ENCODE assay signal across 31 cellular contexts in genomic region chr4:3338321-3338838, GRCh38.
"Had no signal": no experiment of that assay in that cellular context is flagged by ENCODE, and none has a peak within 500 bp of the region (broad histone marks: within the 10 kb centered on the region; RNA-seq: fewer than 3 reads in every experiment).

No MANE protein-coding gene starts in this region.

- H3K9ac ChIP-seq: neural progenitor cell had no signal

- H3K4me2 ChIP-seq: hepatocyte, neural progenitor cell had no signal

- DNase-seq: activated CD4-positive, alpha-beta memory T cell treated with anti-CD3 and anti-CD28 coated beads, Interleukin-2, amount 10 ng/mL, durations not matched to agents 7 days and 5 days; activated CD4-positive, alpha-beta T cell treated with anti-CD3 and anti-CD28 coated beads for 48 hours; activated effector memory CD4-positive, alpha-beta T cell treated with anti-CD3 and anti-CD28 coated beads, Interleukin-2, amount 50 U/mL, for 16 hours; activated naive CD4-positive, alpha-beta T cell treated with anti-CD3 and anti-CD28 coated beads for 36 hours; activated naive CD8-positive, alpha-beta T cell treated with anti-CD3 and anti-CD28 coated beads for 36 hours; aorta; body of pancreas; colonic mucosa; effector CD8-positive, alpha-beta T cell; gastrocnemius medialis; glutamatergic neuron; left cardiac atrium; mammary epithelial cell; naive thymus-derived CD4-positive, alpha-beta T cell; right lobe of liver; stimulated activated CD4-positive, alpha-beta T cell treated with anti-CD3 and anti-CD28 coated beads, Interleukin-4, amount 100 ng/mL, for 24 hours; T-helper 1 cell; T-helper 9 cell; upper lobe of left lung; WERI-Rb-1 had no signal

- H3K36me3 Mint-ChIP-seq: activated naive CD8-positive, alpha-beta T cell treated with anti-CD3 and anti-CD28 coated beads for 36 hours; stimulated activated effector memory CD8-positive, alpha-beta T cell treated with anti-CD3 and anti-CD28 coated beads, Interleukin-12 subunit alpha, Interleukin-12 subunit beta, amount 100 ng/mL, for 72 hours had no signal

- ATAC-seq: activated CD4-positive, CD25-positive, alpha-beta regulatory T cell treated with anti-CD3 and anti-CD28 coated beads, Interleukin-2, amount 50 U/mL, for 24 hours; body of pancreas; gastrocnemius medialis; left cardiac atrium; naive thymus-derived CD4-positive, alpha-beta T cell; right lobe of liver; stimulated activated effector memory CD8-positive, alpha-beta T cell treated with anti-CD3 and anti-CD28 coated beads, Interleukin-12 subunit alpha, Interleukin-12 subunit beta, amount 100 ng/mL, for 72 hours had no signal

- H3K36me3 ChIP-seq: colonic mucosa, gastrocnemius medialis, neural progenitor cell, right lobe of liver, thoracic aorta, vagina had no signal

- H3K27me3 ChIP-seq: adrenal gland, body of pancreas, colonic mucosa, gastrocnemius medialis, hepatocyte, neural progenitor cell, right lobe of liver, upper lobe of left lung, vagina had no signal

- H3K4me1 ChIP-seq: adrenal gland, colonic mucosa had no signal

- FAIRE-seq: endometrium, keratinocyte had no signal

- H3K9me3 Mint-ChIP-seq: activated CD4-positive, alpha-beta memory T cell treated with anti-CD3 and anti-CD28 coated beads, Interleukin-2, amount 10 ng/mL, durations not matched to agents 7 days and 5 days; activated naive CD4-positive, alpha-beta T cell treated with anti-CD3 and anti-CD28 coated beads for 36 hours; activated naive CD8-positive, alpha-beta T cell treated with anti-CD3 and anti-CD28 coated beads for 36 hours; naive thymus-derived CD4-positive, alpha-beta T cell; stimulated activated effector memory CD8-positive, alpha-beta T cell treated with anti-CD3 and anti-CD28 coated beads, Interleukin-12 subunit alpha, Interleukin-12 subunit beta, amount 100 ng/mL, for 72 hours; stimulated activated naive CD8-positive, alpha-beta T cell treated with anti-CD3 and anti-CD28 coated beads, Interleukin-15, Interleukin-2, amounts not matched to agents 100 ng/mL and 50 ng/mL, for 24 hours had no signal

- H3K4me3 Mint-ChIP-seq: activated CD4-positive, alpha-beta memory T cell treated with anti-CD3 and anti-CD28 coated beads, Interleukin-2, amount 10 ng/mL, durations not matched to agents 7 days and 5 days; activated naive CD4-positive, alpha-beta T cell treated with anti-CD3 and anti-CD28 coated beads for 36 hours; activated naive CD8-positive, alpha-beta T cell treated with anti-CD3 and anti-CD28 coated beads for 36 hours; mesothelial cell of epicardium; naive thymus-derived CD4-positive, alpha-beta T cell; neural progenitor cell; stimulated activated effector memory CD8-positive, alpha-beta T cell treated with anti-CD3 and anti-CD28 coated beads, Interleukin-12 subunit alpha, Interleukin-12 subunit beta, amount 100 ng/mL, for 72 hours; stimulated activated naive CD8-positive, alpha-beta T cell treated with anti-CD3 and anti-CD28 coated beads, Interleukin-15, Interleukin-2, amounts not matched to agents 100 ng/mL and 50 ng/mL, for 24 hours had no signal

- H3K4me3 ChIP-seq: adrenal gland, body of pancreas, colonic mucosa, gastrocnemius medialis, hepatocyte, neural progenitor cell, right lobe of liver, thoracic aorta, upper lobe of left lung, vagina had no signal

- H3K27ac ChIP-seq: adrenal gland, body of pancreas, colonic mucosa, gastrocnemius medialis, hepatocyte, neural progenitor cell, right lobe of liver, thoracic aorta, upper lobe of left lung, vagina, WERI-Rb-1 had no signal

- H3K27ac Mint-ChIP-seq: activated CD4-positive, alpha-beta memory T cell treated with anti-CD3 and anti-CD28 coated beads, Interleukin-2, amount 10 ng/mL, durations not matched to agents 7 days and 5 days; activated naive CD4-positive, alpha-beta T cell treated with anti-CD3 and anti-CD28 coated beads for 36 hours; activated naive CD8-positive, alpha-beta T cell treated with anti-CD3 and anti-CD28 coated beads for 36 hours; mesothelial cell of epicardium; neural progenitor cell; stimulated activated effector memory CD8-positive, alpha-beta T cell treated with anti-CD3 and anti-CD28 coated beads, Interleukin-12 subunit alpha, Interleukin-12 subunit beta, amount 100 ng/mL, for 72 hours; stimulated activated naive CD8-positive, alpha-beta T cell treated with anti-CD3 and anti-CD28 coated beads, Interleukin-15, Interleukin-2, amounts not matched to agents 100 ng/mL and 50 ng/mL, for 24 hours had no signal

- H3K27me3 Mint-ChIP-seq: stimulated activated naive CD8-positive, alpha-beta T cell treated with anti-CD3 and anti-CD28 coated beads, Interleukin-15, Interleukin-2, amounts not matched to agents 100 ng/mL and 50 ng/mL, for 24 hours had no signal

- H3K9me3 ChIP-seq: adrenal gland, body of pancreas, colonic mucosa, gastrocnemius medialis, right lobe of liver, thoracic aorta, upper lobe of left lung, vagina had no signal

- H2AFZ ChIP-seq: hepatocyte, neural progenitor cell had no signal
